ENCODE assay signal across 10 cellular contexts in the genomic region with DNA sequence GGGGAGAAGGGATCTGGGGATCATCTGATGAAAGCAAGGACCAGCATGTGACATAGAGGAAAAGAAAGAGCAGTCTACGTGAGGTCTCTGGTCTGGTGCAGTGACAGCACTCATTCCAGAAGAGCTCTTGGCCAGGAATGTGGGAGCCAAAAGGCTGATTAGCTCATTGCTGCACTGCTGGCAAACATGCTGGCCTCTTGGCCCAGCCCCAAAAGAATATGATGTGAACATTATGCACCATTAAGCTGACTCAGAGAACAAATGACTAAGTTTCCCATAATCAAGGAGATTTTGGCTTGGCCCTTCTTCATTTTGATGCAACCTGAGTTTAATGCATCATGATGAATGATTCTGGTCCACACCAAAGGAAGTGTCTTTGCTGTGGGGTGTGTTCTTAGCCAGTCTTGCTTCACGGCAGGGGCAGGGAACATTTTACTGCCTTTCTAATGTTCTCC. TPM values are rescaled to one million over a fixed set of nuclear protein-coding genes. Genes with fewer than 3 reads are reported as not detected.
DNase-seq lines count a peak whose midpoint lies in the region; ATAC-seq, FAIRE-seq and TF ChIP-seq lines count a peak whose summit lies in the region.
"Had no signal": no experiment of that assay in that cellular context is flagged by ENCODE, and none has a peak within 500 bp of the region (broad histone marks: within the 10 kb centered on the region; RNA-seq: fewer than 3 reads in every experiment).

No MANE protein-coding gene starts in this region.

- H3K4me1 ChIP-seq in pancreas: no peaks in the 10 kb centered on the region

- no peak for FAIRE-seq in pancreas (lab: Jason Lieb, UNC)

- no peak for TF ChIP-seq CTCF in pancreas (IDR thresholded peaks at IDR 0.05)
- TF ChIP-seq CTCF in GM13977 (IDR thresholded peaks at IDR 0.05; ENCODE audit: extremely low read depth, insufficient read depth, missing control alignments): no peak

- no peaks in the 10 kb centered on the region for H3K27me3 ChIP-seq in pancreas

- 33 to 52% methylated on average over 2 of the region's 2 CpGs for WGBS in pancreas, 2 donors

- no peak overlapping the region for H3K4me3 ChIP-seq in pancreas

- H3K36me3 ChIP-seq in pancreas: no peaks in the 10 kb centered on the region

- no peak overlapping the region for H3K27ac ChIP-seq in pancreas

- intact Hi-C loops in pancreas (cut with DNase I): no loop called here

- no peaks in the 10 kb centered on the region for H3K9me3 ChIP-seq in pancreas

- ATAC-seq in pancreas: peak in 3 of 4 donors; percentile 44 to 80 (median 54)

- DNase-seq in ELR (ENCODE audit: low read depth): peak; percentile 83
- peak; percentile 30 for DNase-seq in NCI-H1105 treated with DMSO at 0.1 percent for 48 hours (lab: John Stamatoyannopoulos, UW)
- DNase-seq in dermis blood vessel endothelial cell: peak; percentile 61
- DNase-seq in pancreas: peak in 3 of 6 donors; percentile 25 to 54 (median 36)
- DNase-seq in NCI-H1436 treated with DMSO at 0.1 percent for 48 hours (lab: John Stamatoyannopoulos, UW): no peak
- no peak for DNase-seq in GM13977 (ENCODE audit: low spot score)
- no peak for DNase-seq in NOMO-1 treated with dmso at 0.1 percent for 144 hours (lab: John Stamatoyannopoulos, UW; ENCODE audit: unreplicated experiment)
- no peak for DNase-seq in NK-92 (lab: John Stamatoyannopoulos, UW; ENCODE audit: unreplicated experiment)
- DNase-seq: amygdala had no signal

- in situ Hi-C loops in GM13977 (cut with MboI; ENCODE audit: low pct_unique_long_range_greater_than_20kb, low sequenced_read_pairs, unreplicated experiment): no loop called here

RNA-seq across cellular contexts. Expression of a gene that starts 55.0 kb away (rescaled TPM):
- total RNA-seq in dermis blood vessel endothelial cell: 0.14 TPM in 1 of 2 replicates, not detected in the other
- 1 to 10 TPM in 4 of 6 donors, under 1 TPM in 2; 0.83 to 2.7 (median 1.6) TPM for total RNA-seq in pancreas
- 1 to 10 TPM; 1.7 to 4.3 TPM for polyA plus RNA-seq in pancreas
- total RNA-seq: SK-MEL-5 had no signal

Comparison
In these comparisons a context has a peak if more than half of its experiments do, and no peak if none do; other contexts are left out.
1. DNase-seq: peak in ELR (single experiment), NCI-H1105 treated with DMSO at 0.1 percent for 48 hours (single experiment) and dermis blood vessel endothelial cell (single experiment); none in NCI-H1436 treated with DMSO at 0.1 percent for 48 hours (single experiment), GM13977 (single experiment), NOMO-1 treated with dmso at 0.1 percent for 144 hours (single experiment) and NK-92 (single experiment).